ENCODE assay signal across 1 cellular context in the genomic region with DNA sequence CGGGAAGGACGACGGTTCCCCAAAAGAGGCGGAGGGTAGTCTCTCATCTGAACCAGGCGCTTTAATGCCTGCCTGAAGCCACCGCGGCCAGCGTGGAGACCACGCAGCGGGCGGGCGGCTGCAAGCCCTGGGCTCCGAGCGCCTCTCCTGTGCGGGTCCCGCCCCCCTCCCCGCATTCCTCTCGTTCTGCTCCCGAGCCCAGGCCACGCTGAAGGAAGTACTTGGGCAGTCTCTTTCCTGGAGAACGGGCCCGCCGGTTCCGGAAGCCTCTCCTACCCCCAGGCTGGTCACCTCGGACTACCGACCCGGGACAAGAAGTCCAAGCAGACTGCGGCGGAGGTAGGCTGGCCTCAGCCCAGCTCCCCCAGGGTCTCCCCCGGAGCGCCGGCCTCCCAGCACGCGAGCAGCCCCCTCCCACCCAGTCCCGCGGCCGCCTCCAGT.
TF ChIP-seq lines count a peak whose summit lies in the region.

No MANE protein-coding gene starts in this region.

TF ChIP-seq in endothelial cell of umbilical vein, 7 proteins besides CTCF, POLR2A, EP300 and RAD21 (continued from another document):
- TF ChIP-seq, protein P1, sequence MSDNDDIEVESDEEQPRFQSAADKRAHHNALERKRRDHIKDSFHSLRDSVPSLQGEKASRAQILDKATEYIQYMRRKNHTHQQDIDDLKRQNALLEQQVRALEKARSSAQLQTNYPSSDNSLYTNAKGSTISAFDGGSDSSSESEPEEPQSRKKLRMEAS (IDR thresholded peaks at IDR 0.05; ENCODE audit: insufficient read depth, insufficient read length), result no peak
- no peak for TF ChIP-seq GATA2 (IDR thresholded peaks at IDR 0.05; ENCODE audit: insufficient read depth, insufficient read length, low read depth, low read length)
- TF ChIP-seq EZH2 (IDR thresholded peaks at IDR 0.05; ENCODE audit: borderline replicate concordance, low read depth, low read length, severe bottlenecking), result no peak
